ENCODE assay signal across 11 cellular contexts in the genomic region with DNA sequence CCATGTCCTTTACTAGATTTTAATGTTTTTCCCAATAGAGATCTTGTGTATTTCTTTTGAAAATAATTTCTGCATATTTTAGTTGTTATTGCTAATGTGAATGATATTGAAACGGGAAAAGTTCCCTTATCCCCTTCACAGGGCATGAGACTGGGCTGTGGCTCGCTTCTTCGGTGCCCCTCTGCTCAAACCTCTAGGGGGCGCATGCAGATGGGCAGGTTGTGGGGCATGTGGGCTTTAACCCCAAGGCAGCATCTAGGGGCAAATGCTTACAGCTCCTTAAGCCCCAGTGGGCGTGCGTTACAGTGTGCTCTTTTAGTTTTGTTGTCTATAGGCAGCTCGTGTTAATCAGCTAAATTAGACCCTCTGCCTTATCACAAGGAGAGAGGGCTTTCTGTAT.
A peak's percentile ranks its signal among the peaks of the same experiment; 100 is the strongest.
DNase-seq lines count a peak whose midpoint lies in the region; ATAC-seq and TF ChIP-seq lines count a peak whose summit lies in the region.
"Had no signal": no experiment of that assay in that cellular context is flagged by ENCODE, and none has a peak within 500 bp of the region (broad histone marks: within the 10 kb centered on the region; RNA-seq: fewer than 3 reads in every experiment).

No MANE protein-coding gene starts in this region.

- peak in 1 of 2 donors; percentile 29 for TF ChIP-seq RAD21 in liver (IDR thresholded peaks at IDR 0.05)

- H3K4me1 ChIP-seq in liver (ENCODE audit: control insufficient read depth in 4 of 4, insufficient read depth in 4 of 4, low read length in 3 of 4) = no peaks in the 10 kb centered on the region

- H3K9ac ChIP-seq in liver (ENCODE audit: low read depth in 1 of 2, low read length in 2 of 2) = no peak overlapping the region

- 90% methylated on average over 7 of the region's 7 CpGs for WGBS in liver

- no peaks in the 10 kb centered on the region for H3K36me3 ChIP-seq in WERI-Rb-1
- H3K36me3 ChIP-seq in liver (ENCODE audit: control insufficient read depth in 4 of 4, insufficient read depth in 3 of 4, low read depth in 1 of 4, low read length in 3 of 4) = no peaks in the 10 kb centered on the region
- H3K36me3 ChIP-seq: thoracic aorta had no signal

- H3K27ac ChIP-seq in WERI-Rb-1 = no peak overlapping the region
- no peak overlapping the region for H3K27ac ChIP-seq in liver (ENCODE audit: low read depth in 1 of 2, low read length in 2 of 2)
- H3K27ac ChIP-seq: thoracic aorta had no signal

- TF ChIP-seq CTCF in HFF-Myc (IDR thresholded peaks at IDR 0.05; ENCODE audit: low read depth, low read length, missing control alignments) = peak; percentile 48
- peak; percentile 63 for TF ChIP-seq CTCF in WERI-Rb-1 (IDR thresholded peaks at IDR 0.05; ENCODE audit: low read depth, low read length)
- peak; percentile 11 for TF ChIP-seq CTCF in liver (IDR thresholded peaks at IDR 0.05; ENCODE audit: low read depth, low read length, missing input control)

- H3K4me3 ChIP-seq in HFF-Myc (replicated peaks; ENCODE audit: low read depth, low read length) (no peak overlapping the region), WERI-Rb-1 (ENCODE audit: low read depth, low read length) (no peak overlapping the region), liver (ENCODE audit: low read depth in 1 of 3, low read length in 3 of 3) (no peak overlapping the region)
- H3K4me3 ChIP-seq: lung, thoracic aorta had no signal

- ATAC-seq in HG02759 (IDR thresholded peaks at IDR 0.05; ENCODE audit: unreplicated experiment) = no peak

- no peaks in the 10 kb centered on the region for H3K27me3 ChIP-seq in WERI-Rb-1 (ENCODE audit: insufficient read depth, low read depth, severe bottlenecking)
- no peaks in the 10 kb centered on the region for H3K27me3 ChIP-seq in liver (ENCODE audit: control insufficient read depth in 4 of 4, insufficient read depth in 4 of 4, low read length in 3 of 4)

- DNase-seq in DMS53 (lab: John Stamatoyannopoulos, UW) (peak; percentile 49), DMS53 treated with DMSO at 0.1 percent for 48 hours (lab: John Stamatoyannopoulos, UW; ENCODE audit: unreplicated experiment) (no peak), HFF-Myc (ENCODE audit: extremely low read depth, low read depth) (no peak), WERI-Rb-1 (peak; percentile 28), NCI-H1436 treated with DMSO at 0.1 percent for 48 hours (lab: John Stamatoyannopoulos, UW) (no peak), NCI-H524 treated with DMSO at 0.1 percent for 48 hours (lab: John Stamatoyannopoulos, UW) (no peak)
- DNase-seq: NCI-H510A had no signal

- H3K9me3 ChIP-seq in WERI-Rb-1 (ENCODE audit: severe bottlenecking) (no peaks in the 10 kb centered on the region), liver (ENCODE audit: control insufficient read depth in 4 of 4, low read length in 3 of 4) (no peaks in the 10 kb centered on the region)
- H3K9me3 ChIP-seq: thoracic aorta had no signal

TF ChIP-seq in liver, 16 proteins besides CTCF, POLR2A, EP300 and RAD21:
- TF ChIP-seq JUND (IDR thresholded peaks at IDR 0.05) = no peak
- no peak for TF ChIP-seq RXRA (IDR thresholded peaks at IDR 0.05)
- TF ChIP-seq FOXA2 (IDR thresholded peaks at IDR 0.05) = no peak
- TF ChIP-seq TAF1 (conservative IDR thresholded peaks at IDR 0.05) = no peak
- TF ChIP-seq, protein P1, sequence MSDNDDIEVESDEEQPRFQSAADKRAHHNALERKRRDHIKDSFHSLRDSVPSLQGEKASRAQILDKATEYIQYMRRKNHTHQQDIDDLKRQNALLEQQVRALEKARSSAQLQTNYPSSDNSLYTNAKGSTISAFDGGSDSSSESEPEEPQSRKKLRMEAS (IDR thresholded peaks at IDR 0.05) = no peak
- TF ChIP-seq HNF4A (conservative IDR thresholded peaks at IDR 0.05) = no peak
- no peak for TF ChIP-seq NR2F2 (IDR thresholded peaks at IDR 0.05)
- no peak for TF ChIP-seq HNF4G (IDR thresholded peaks at IDR 0.05)
- no peak for TF ChIP-seq SP1 (IDR thresholded peaks at IDR 0.05)
- TF ChIP-seq YY1 (IDR thresholded peaks at IDR 0.05) = no peak
- TF ChIP-seq, protein P2, sequence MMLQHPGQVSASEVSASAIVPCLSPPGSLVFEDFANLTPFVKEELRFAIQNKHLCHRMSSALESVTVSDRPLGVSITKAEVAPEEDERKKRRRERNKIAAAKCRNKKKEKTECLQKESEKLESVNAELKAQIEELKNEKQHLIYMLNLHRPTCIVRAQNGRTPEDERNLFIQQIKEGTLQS (IDR thresholded peaks at IDR 0.05) = no peak
- TF ChIP-seq EGR1 (IDR thresholded peaks at IDR 0.05; ENCODE audit: low read depth in 2 of 2) = no peak
- TF ChIP-seq, protein P3, sequence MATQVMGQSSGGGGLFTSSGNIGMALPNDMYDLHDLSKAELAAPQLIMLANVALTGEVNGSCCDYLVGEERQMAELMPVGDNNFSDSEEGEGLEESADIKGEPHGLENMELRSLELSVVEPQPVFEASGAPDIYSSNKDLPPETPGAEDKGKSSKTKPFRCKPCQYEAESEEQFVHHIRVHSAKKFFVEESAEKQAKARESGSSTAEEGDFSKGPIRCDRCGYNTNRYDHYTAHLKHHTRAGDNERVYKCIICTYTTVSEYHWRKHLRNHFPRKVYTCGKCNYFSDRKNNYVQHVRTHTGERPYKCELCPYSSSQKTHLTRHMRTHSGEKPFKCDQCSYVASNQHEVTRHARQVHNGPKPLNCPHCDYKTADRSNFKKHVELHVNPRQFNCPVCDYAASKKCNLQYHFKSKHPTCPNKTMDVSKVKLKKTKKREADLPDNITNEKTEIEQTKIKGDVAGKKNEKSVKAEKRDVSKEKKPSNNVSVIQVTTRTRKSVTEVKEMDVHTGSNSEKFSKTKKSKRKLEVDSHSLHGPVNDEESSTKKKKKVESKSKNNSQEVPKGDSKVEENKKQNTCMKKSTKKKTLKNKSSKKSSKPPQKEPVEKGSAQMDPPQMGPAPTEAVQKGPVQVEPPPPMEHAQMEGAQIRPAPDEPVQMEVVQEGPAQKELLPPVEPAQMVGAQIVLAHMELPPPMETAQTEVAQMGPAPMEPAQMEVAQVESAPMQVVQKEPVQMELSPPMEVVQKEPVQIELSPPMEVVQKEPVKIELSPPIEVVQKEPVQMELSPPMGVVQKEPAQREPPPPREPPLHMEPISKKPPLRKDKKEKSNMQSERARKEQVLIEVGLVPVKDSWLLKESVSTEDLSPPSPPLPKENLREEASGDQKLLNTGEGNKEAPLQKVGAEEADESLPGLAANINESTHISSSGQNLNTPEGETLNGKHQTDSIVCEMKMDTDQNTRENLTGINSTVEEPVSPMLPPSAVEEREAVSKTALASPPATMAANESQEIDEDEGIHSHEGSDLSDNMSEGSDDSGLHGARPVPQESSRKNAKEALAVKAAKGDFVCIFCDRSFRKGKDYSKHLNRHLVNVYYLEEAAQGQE (IDR thresholded peaks at IDR 0.05) = no peak
- TF ChIP-seq FOXA1 (IDR thresholded peaks at IDR 0.05) = no peak
- no peak for TF ChIP-seq GABPA (IDR thresholded peaks at IDR 0.05 in 1 of 2, conservative IDR thresholded peaks at IDR 0.05 in 1 of 2)
- TF ChIP-seq, protein P4, sequence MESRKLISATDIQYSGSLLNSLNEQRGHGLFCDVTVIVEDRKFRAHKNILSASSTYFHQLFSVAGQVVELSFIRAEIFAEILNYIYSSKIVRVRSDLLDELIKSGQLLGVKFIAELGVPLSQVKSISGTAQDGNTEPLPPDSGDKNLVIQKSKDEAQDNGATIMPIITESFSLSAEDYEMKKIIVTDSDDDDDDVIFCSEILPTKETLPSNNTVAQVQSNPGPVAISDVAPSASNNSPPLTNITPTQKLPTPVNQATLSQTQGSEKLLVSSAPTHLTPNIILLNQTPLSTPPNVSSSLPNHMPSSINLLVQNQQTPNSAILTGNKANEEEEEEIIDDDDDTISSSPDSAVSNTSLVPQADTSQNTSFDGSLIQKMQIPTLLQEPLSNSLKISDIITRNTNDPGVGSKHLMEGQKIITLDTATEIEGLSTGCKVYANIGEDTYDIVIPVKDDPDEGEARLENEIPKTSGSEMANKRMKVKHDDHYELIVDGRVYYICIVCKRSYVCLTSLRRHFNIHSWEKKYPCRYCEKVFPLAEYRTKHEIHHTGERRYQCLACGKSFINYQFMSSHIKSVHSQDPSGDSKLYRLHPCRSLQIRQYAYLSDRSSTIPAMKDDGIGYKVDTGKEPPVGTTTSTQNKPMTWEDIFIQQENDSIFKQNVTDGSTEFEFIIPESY (IDR thresholded peaks at IDR 0.05) = no peak

Comparison
In these comparisons a context has a peak if more than half of its experiments do, and no peak if none do; other contexts are left out.
1. DNase-seq: peak in DMS53 (single experiment) and WERI-Rb-1 (single experiment); none in DMS53 treated with DMSO at 0.1 percent for 48 hours (single experiment), HFF-Myc (single experiment), NCI-H1436 treated with DMSO at 0.1 percent for 48 hours (single experiment) and NCI-H524 treated with DMSO at 0.1 percent for 48 hours (single experiment).
2. CTCF ChIP-seq: peak in every context shown above with its lines; median percentile 63 in WERI-Rb-1; 48 in HFF-Myc; 11 in liver.